8 cellular contexts compared by ENCODE assay signal in the genomic region with DNA sequence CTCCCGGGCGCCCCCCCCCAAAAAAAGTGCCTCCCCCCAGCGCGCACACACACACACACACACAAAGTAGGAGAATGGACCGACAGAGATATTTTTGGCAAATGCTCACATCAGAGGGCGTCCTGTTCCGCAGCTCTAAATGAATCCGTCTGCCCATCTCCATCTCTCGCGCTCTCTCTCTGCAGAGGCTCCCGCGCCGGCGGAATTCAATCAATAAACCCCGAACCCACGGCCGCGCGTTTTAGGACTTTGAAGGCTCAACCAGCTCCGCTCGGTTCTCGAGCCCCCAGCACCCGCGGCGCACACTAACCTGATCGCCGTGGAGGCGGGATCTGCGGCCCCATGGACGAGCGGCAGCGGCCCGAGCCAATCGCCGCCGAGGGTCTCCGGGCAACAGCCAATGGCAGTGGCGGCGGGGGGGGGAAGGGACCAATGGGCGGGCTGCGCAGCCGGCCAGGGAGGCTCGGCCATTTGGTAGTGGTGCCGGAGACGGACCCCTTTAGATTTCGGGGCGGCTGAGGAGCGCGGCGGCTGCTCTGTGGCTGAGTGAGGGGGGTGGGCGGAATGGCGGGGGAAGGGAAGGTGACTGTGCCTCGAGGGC. TPM values are rescaled to one million over a fixed set of nuclear protein-coding genes. Genes with fewer than 3 reads are reported as not detected.
DNase-seq lines count a peak whose midpoint lies in the region; ATAC-seq and TF ChIP-seq lines count a peak whose summit lies in the region.

ANP32A (minus strand) TSS at position 307 of the 601 bp plus-strand sequence; CDS start at position 163, 144 bp downstream.

- peak within 1 kb of the TSS; percentile 97 for H3K27ac Mint-ChIP-seq in activated naive CD8-positive, alpha-beta T cell treated with anti-CD3 and anti-CD28 coated beads, Interleukin-2, amount 50 U/mL, for 24 hours

- peak; percentile 96 to 99 (median 98) for DNase-seq in NCI-H1417 (lab: John Stamatoyannopoulos, UW)
- DNase-seq in SW480 (ENCODE audit: low spot score): peak; percentile 93
- peak; percentile 99 for DNase-seq in activated naive CD8-positive, alpha-beta T cell treated with anti-CD3 and anti-CD28 coated beads, Interleukin-2, amount 50 U/mL, for 24 hours
- DNase-seq in Right ventricle myocardium superior: peak; percentile 97
- peak; percentile 90 for DNase-seq in pons (ENCODE audit: low spot score)
- peak; percentile 98 for DNase-seq in transverse colon

- no peaks in the 10 kb centered on the region for H3K9me3 Mint-ChIP-seq in activated naive CD8-positive, alpha-beta T cell treated with anti-CD3 and anti-CD28 coated beads, Interleukin-2, amount 50 U/mL, for 24 hours

- H3K36me3 Mint-ChIP-seq in activated naive CD8-positive, alpha-beta T cell treated with anti-CD3 and anti-CD28 coated beads, Interleukin-2, amount 50 U/mL, for 24 hours (ENCODE audit: low read depth): peaks cover 14% of the 10 kb centered on the region

- TF ChIP-seq CTCF in transverse colon (IDR thresholded peaks at IDR 0.05): no peak

- no peaks in the 10 kb centered on the region for H3K27me3 ChIP-seq in transverse colon

- no peak for TF ChIP-seq EP300 in transverse colon (IDR thresholded peaks at IDR 0.05; ENCODE audit: low read depth)

- peak; percentile 56 for ATAC-seq in HG02610 (IDR thresholded peaks at IDR 0.05; ENCODE audit: unreplicated experiment)
- peak; percentile 78 for ATAC-seq in activated naive CD8-positive, alpha-beta T cell treated with anti-CD3 and anti-CD28 coated beads, Interleukin-2, amount 50 U/mL, for 24 hours
- peak; percentile 81 for ATAC-seq in Right ventricle myocardium superior (ENCODE audit: poor library complexity)

- peak within 1 kb of the TSS; percentile 99 for H3K4me3 Mint-ChIP-seq in activated naive CD8-positive, alpha-beta T cell treated with anti-CD3 and anti-CD28 coated beads, Interleukin-2, amount 50 U/mL, for 24 hours

- peaks cover 36% of the 10 kb centered on the region for H3K4me1 Mint-ChIP-seq in activated naive CD8-positive, alpha-beta T cell treated with anti-CD3 and anti-CD28 coated beads, Interleukin-2, amount 50 U/mL, for 24 hours

- H3K4me3 ChIP-seq in GM08714 (ENCODE audit: low read length): peak within 1 kb of the TSS; percentile 99
- peak within 1 kb of the TSS; percentile 80 to 98 (median 82) for H3K4me3 ChIP-seq in transverse colon

- TF ChIP-seq POLR2A in transverse colon (IDR thresholded peaks at IDR 0.05): peak; percentile 70

- intact Hi-C loops in Right ventricle myocardium superior (cut with DNase I) (loop anchor here (5.0 to 10.0 kb wide), 2 partner anchors 38 to 86 kb away; no protein-coding TSS in a partner anchor), transverse colon (cut with DNase I; ENCODE audit: low total_unique reads) (no loop called here)

- H3K9me3 ChIP-seq in transverse colon: no peaks in the 10 kb centered on the region

- in situ Hi-C loops in transverse colon (cut with MboI; ENCODE audit: low pct_ligation_motif_present in 1 of 4, low pct_unique_long_range_greater_than_20kb in 1 of 4, low sequenced_read_pairs in 3 of 4): no loop called here

- H3K27ac ChIP-seq in transverse colon: peak within 1 kb of the TSS; percentile 97 to 100 (median 99)

- H3K36me3 ChIP-seq in transverse colon: no peaks in the 10 kb centered on the region

- no peaks in the 10 kb centered on the region for H3K27me3 Mint-ChIP-seq in activated naive CD8-positive, alpha-beta T cell treated with anti-CD3 and anti-CD28 coated beads, Interleukin-2, amount 50 U/mL, for 24 hours

- H3K4me1 ChIP-seq in transverse colon: peaks cover 4 to 27% (median 17%) of the 10 kb centered on the region in 4 donors

- WGBS in transverse colon (ENCODE audit: low coverage in 1 of 2), 2 donors: 10% methylated on average over 2 of the region's 53 CpGs; no CpG with 5 or more reads in 1 of the 2 donors

RNA-seq across cellular contexts. Expression of gene ANP32A, which starts in this region (rescaled TPM):
- total RNA-seq in Right ventricle myocardium superior (118 TPM), transverse colon (10 to 100 TPM; 23.9 to 92.7 (median 69.4) TPM)

Comparison
In these comparisons a context has a peak if more than half of its experiments do, and no peak if none do; other contexts are left out.
1. Peak in every context shown above with its lines: DNase-seq, ATAC-seq, H3K4me3 ChIP-seq and H3K27ac ChIP-seq.